ENCODE assay signal across 10 cellular contexts in genomic region chr1:183630748-183631147, GRCh38. TPM values are rescaled to one million over a fixed set of nuclear protein-coding genes. Genes with fewer than 3 reads are reported as not detected.
DNase-seq lines count a peak whose midpoint lies in the region; ATAC-seq and TF ChIP-seq lines count a peak whose summit lies in the region.
"Had no signal": no experiment of that assay in that cellular context is flagged by ENCODE, and none has a peak within 500 bp of the region (broad histone marks: within the 10 kb centered on the region; RNA-seq: fewer than 3 reads in every experiment).

No MANE protein-coding gene starts in this region.

- H3K4me3 Mint-ChIP-seq in IgD-negative memory B cell (peak overlapping the region in 2 of 4 donors; percentile 15 to 30), chondrocyte (ENCODE audit: unreplicated experiment) (peak overlapping the region; percentile 49), neural crest cell (peak overlapping the region; percentile 25)

- H3K27ac Mint-ChIP-seq in IgD-negative memory B cell: peak overlapping the region; percentile 37 to 40 (median 39)
- peak overlapping the region; percentile 81 for H3K27ac Mint-ChIP-seq in chondrocyte (ENCODE audit: unreplicated experiment)
- no peak overlapping the region for H3K27ac Mint-ChIP-seq in neural crest cell (ENCODE audit: unreplicated experiment)

- TF ChIP-seq CTCF in chondrocyte (IDR thresholded peaks at IDR 0.05) (no peak), neural crest cell (conservative IDR thresholded peaks at IDR 0.05) (no peak)

- DNase-seq in AG20443 (ENCODE audit: low spot score): peak; percentile 45
- DNase-seq in chondrocyte (ENCODE audit: low spot score): no peak
- no peak for DNase-seq in neural crest cell (ENCODE audit: low read depth, low spot score)
- no peak for DNase-seq in effector CD4-positive, alpha-beta T cell
- DNase-seq: GF-D8 had no signal

- H3K27me3 Mint-ChIP-seq in IgD-negative memory B cell: no peaks in the 10 kb centered on the region
- no peaks in the 10 kb centered on the region for H3K27me3 Mint-ChIP-seq in chondrocyte (ENCODE audit: low read depth)
- H3K27me3 Mint-ChIP-seq in neural crest cell (ENCODE audit: low read depth): no peaks in the 10 kb centered on the region

- no peak for ATAC-seq in HG03025 (IDR thresholded peaks at IDR 0.05; ENCODE audit: low FRiP score, unreplicated experiment)
- ATAC-seq in GM21529 (IDR thresholded peaks at IDR 0.05; ENCODE audit: unreplicated experiment): no peak
- no peak for ATAC-seq in HG03095 (IDR thresholded peaks at IDR 0.05; ENCODE audit: unreplicated experiment)

- H3K9me3 Mint-ChIP-seq in IgD-negative memory B cell (no peaks in the 10 kb centered on the region), chondrocyte (ENCODE audit: low read depth) (no peaks in the 10 kb centered on the region), neural crest cell (no peaks in the 10 kb centered on the region)

- H3K4me1 Mint-ChIP-seq in IgD-negative memory B cell (peaks cover 32 to 47% (median 42%) of the 10 kb centered on the region in 3 donors), chondrocyte (ENCODE audit: low read depth) (peaks cover 65% of the 10 kb centered on the region), neural crest cell (peaks cover 43% of the 10 kb centered on the region)

- H3K36me3 Mint-ChIP-seq in IgD-negative memory B cell (peaks cover 2% of the 10 kb centered on the region), chondrocyte (ENCODE audit: low read depth) (peaks cover 27% of the 10 kb centered on the region), neural crest cell (ENCODE audit: low read depth) (peaks cover 13% of the 10 kb centered on the region)

RNA-seq across cellular contexts. Expression of gene ARPC5, which starts 4.8 kb away (rescaled TPM):
- 366 TPM for polyA plus RNA-seq in IgD-negative memory B cell
- total RNA-seq in chondrocyte (144 to 193 TPM (median 192 TPM) in 3 replicates), neural crest cell (87.0 and 94.6 TPM in 2 replicates)

RNA-seq across cellular contexts. Expression of gene APOBEC4, which starts 22.4 kb away (rescaled TPM):
- polyA plus RNA-seq in IgD-negative memory B cell: not detected
- total RNA-seq in chondrocyte (not detected in 3 replicates), neural crest cell (not detected in 2 replicates)
- total RNA-seq: cerebellum had no signal

RNA-seq across cellular contexts. Expression of gene NCF2, which starts 40.5 kb away (rescaled TPM):
- polyA plus RNA-seq in IgD-negative memory B cell: 18.1 TPM
- total RNA-seq in chondrocyte (1.2 to 3.2 TPM (median 2.7 TPM) in 3 replicates), neural crest cell (not detected in 2 replicates)
